2 cellular contexts compared by ENCODE assay signal in the genomic region with DNA sequence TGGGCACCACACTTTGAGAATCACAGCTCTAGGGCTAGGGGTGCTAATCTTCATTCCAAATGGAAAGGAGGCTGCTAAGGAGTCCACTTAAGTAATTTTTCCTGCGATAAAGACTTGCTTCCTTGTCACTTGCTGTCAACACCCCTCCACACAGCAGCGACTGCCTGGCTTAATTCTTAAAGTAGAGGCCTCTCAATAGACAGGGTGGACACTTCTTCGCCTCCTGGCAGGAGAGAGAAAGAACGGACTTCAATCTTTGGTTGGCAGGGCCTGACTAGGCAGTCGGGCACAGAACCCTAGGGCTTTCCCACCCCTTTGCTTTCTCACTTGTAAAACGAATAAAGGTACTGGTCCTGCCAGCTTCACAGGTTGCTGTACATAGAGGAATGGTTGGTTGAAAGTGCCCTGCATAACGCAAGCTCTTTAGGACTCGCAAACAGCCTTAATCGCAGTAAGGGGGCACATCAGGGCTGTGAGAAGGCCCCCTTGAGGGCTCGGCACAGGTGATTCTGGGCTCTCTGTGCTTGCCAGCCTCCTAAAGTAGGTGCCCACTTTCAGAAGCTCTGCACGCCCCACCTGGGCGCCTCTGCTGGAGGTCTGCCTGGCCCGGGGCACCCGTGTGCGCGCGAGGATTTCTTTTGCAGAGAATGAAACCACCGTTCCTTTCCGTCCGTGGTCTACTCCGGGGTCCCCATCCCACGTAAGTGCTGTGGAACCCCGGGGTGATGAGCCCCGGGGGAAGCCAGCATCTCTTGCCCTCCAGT.
TF ChIP-seq lines count a peak whose summit lies in the region.

No MANE protein-coding gene starts in this region.

TF ChIP-seq in IMR-90, 13 proteins besides CTCF, POLR2A, EP300 and RAD21:
- no peak for TF ChIP-seq FOS (IDR thresholded peaks at IDR 0.05; ENCODE audit: low read depth, low read length)
- no peak for TF ChIP-seq RCOR1 (IDR thresholded peaks at IDR 0.05; ENCODE audit: insufficient replicate concordance, low read length)
- no peak for TF ChIP-seq CHD1 (IDR thresholded peaks at IDR 0.05; ENCODE audit: low read depth, low read length)
- no peak for TF ChIP-seq MAFK (IDR thresholded peaks at IDR 0.05; ENCODE audit: low read depth, low read length)
- no peak for TF ChIP-seq SMC3 (IDR thresholded peaks at IDR 0.05; ENCODE audit: low read depth, low read length)
- TF ChIP-seq MXI1 (IDR thresholded peaks at IDR 0.05; ENCODE audit: borderline replicate concordance, low read depth, low read length) = no peak
- no peak for TF ChIP-seq MAZ (IDR thresholded peaks at IDR 0.05; ENCODE audit: borderline replicate concordance, low read depth, low read length)
- TF ChIP-seq RFX5 (IDR thresholded peaks at IDR 0.05; ENCODE audit: low read depth, low read length) = no peak
- TF ChIP-seq CEBPB (IDR thresholded peaks at IDR 0.05; ENCODE audit: low read depth, low read length) = no peak
- TF ChIP-seq, protein P1, sequence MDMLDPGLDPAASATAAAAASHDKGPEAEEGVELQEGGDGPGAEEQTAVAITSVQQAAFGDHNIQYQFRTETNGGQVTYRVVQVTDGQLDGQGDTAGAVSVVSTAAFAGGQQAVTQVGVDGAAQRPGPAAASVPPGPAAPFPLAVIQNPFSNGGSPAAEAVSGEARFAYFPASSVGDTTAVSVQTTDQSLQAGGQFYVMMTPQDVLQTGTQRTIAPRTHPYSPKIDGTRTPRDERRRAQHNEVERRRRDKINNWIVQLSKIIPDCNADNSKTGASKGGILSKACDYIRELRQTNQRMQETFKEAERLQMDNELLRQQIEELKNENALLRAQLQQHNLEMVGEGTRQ (IDR thresholded peaks at IDR 0.05; ENCODE audit: low read depth, low read length) = no peak
- no peak for TF ChIP-seq ELK1 (IDR thresholded peaks at IDR 0.05; ENCODE audit: borderline replicate concordance, low read depth, low read length)
- TF ChIP-seq NFE2L2 (IDR thresholded peaks at IDR 0.05; ENCODE audit: low read depth, low read length) = no peak
- no peak for TF ChIP-seq BHLHE40 (IDR thresholded peaks at IDR 0.05; ENCODE audit: low read depth, low read length)

TF ChIP-seq in HepG2, 621 proteins besides CTCF, POLR2A, EP300 and RAD21:
- TF ChIP-seq ZNF839 (CRISPR knock-in tag; IDR thresholded peaks at IDR 0.05; ENCODE audit: borderline replicate concordance) (no peak), RBFOX2 (IDR thresholded peaks at IDR 0.05; ENCODE audit: low read depth, low read length) (no peak), ZBTB33 (CRISPR knock-in tag; IDR thresholded peaks at IDR 0.05) (no peak), AGO1 (IDR thresholded peaks at IDR 0.05; ENCODE audit: low read depth, low read length, poor library complexity, severe bottlenecking) (no peak), IKZF4 (CRISPR knock-in tag; IDR thresholded peaks at IDR 0.05; ENCODE audit: borderline replicate concordance, low read depth, not compliant biosample characterization) (no peak), HIVEP1 (CRISPR knock-in tag; IDR thresholded peaks at IDR 0.05) (no peak), ZNF687 (CRISPR knock-in tag; IDR thresholded peaks at IDR 0.05) (no peak), ZNF510 (CRISPR knock-in tag; IDR thresholded peaks at IDR 0.05; ENCODE audit: low read depth) (no peak), HNRNPL (IDR thresholded peaks at IDR 0.05; ENCODE audit: low read depth, low read length) (no peak), ARNTL (CRISPR knock-in tag; IDR thresholded peaks at IDR 0.05) (no peak)
- TF ChIP-seq, protein P2, sequence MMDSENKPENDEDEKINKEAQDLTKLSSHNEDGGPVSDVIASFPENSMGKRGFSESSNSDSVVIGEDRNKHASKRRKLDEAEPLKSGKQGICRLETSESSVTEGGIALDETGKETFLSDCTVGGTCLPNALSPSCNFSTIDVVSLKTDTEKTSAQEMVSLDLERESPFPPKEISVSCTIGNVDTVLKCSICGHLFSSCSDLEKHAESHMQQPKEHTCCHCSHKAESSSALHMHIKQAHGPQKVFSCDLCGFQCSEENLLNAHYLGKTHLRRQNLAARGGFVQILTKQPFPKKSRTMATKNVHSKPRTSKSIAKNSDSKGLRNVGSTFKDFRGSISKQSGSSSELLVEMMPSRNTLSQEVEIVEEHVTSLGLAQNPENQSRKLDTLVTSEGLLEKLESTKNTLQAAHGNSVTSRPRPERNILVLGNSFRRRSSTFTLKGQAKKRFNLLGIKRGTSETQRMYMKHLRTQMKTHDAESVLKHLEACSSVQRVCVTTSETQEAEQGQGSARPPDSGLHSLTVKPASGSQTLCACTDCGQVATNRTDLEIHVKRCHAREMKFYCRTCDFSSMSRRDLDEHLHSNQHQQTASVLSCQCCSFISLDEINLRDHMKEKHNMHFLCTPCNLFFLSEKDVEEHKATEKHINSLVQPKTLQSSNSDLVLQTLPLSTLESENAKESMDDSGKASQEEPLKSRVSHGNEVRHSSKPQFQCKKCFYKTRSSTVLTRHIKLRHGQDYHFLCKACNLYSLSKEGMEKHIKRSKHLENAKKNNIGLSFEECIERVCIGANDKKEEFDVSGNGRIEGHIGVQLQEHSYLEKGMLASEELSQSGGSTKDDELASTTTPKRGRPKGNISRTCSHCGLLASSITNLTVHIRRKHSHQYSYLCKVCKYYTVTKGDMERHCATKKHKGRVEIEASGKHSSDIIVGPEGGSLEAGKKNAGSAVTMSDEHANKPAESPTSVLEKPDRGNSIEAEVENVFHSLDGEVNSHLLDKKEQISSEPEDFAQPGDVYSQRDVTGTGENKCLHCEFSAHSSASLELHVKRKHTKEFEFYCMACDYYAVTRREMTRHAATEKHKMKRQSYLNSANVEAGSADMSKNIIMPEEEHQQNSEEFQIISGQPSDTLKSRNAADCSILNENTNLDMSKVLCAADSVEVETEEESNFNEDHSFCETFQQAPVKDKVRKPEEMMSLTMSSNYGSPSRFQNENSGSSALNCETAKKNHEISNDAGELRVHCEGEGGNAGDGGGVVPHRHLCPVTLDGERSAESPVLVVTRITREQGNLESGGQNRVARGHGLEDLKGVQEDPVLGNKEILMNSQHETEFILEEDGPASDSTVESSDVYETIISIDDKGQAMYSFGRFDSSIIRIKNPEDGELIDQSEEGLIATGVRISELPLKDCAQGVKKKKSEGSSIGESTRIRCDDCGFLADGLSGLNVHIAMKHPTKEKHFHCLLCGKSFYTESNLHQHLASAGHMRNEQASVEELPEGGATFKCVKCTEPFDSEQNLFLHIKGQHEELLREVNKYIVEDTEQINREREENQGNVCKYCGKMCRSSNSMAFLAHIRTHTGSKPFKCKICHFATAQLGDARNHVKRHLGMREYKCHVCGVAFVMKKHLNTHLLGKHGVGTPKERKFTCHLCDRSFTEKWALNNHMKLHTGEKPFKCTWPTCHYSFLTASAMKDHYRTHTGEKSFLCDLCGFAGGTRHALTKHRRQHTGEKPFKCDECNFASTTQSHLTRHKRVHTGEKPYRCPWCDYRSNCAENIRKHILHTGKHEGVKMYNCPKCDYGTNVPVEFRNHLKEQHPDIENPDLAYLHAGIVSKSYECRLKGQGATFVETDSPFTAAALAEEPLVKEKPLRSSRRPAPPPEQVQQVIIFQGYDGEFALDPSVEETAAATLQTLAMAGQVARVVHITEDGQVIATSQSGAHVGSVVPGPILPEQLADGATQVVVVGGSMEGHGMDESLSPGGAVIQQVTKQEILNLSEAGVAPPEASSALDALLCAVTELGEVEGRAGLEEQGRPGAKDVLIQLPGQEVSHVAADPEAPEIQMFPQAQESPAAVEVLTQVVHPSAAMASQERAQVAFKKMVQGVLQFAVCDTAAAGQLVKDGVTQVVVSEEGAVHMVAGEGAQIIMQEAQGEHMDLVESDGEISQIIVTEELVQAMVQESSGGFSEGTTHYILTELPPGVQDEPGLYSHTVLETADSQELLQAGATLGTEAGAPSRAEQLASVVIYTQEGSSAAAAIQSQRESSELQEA (CRISPR knock-in tag; IDR thresholded peaks at IDR 0.05; ENCODE audit: not compliant biosample characterization) = no peak
